ENCODE assay signal across 9 cellular contexts in genomic region chr10:77532068-77532467, GRCh38.
DNase-seq lines count a peak whose midpoint lies in the region; ATAC-seq and TF ChIP-seq lines count a peak whose summit lies in the region.
"Had no signal": no experiment of that assay in that cellular context is flagged by ENCODE, and none has a peak within 500 bp of the region (broad histone marks: within the 10 kb centered on the region; RNA-seq: fewer than 3 reads in every experiment).

No MANE protein-coding gene starts in this region.

- H3K4me3 ChIP-seq in dorsolateral prefrontal cortex (no peak overlapping the region), retinal pigment epithelial cell (ENCODE audit: low read length) (no peak overlapping the region)

- POLR2A ChIA-PET in activated CD4-positive, alpha-beta T cell treated with anti-CD3 and anti-CD28 coated beads, Interleukin-2, amount 10 ng/mL, durations not matched to agents 7 days and 5 days (lab: Charles Lee): no interaction called here

- no peak overlapping the region for H3K4me3 Mint-ChIP-seq in activated CD4-positive, alpha-beta T cell treated with anti-CD3 and anti-CD28 coated beads, Interleukin-2, amount 10 ng/mL, durations not matched to agents 7 days and 5 days

- TF ChIP-seq CTCF in C4-2B (conservative IDR thresholded peaks at IDR 0.05) (no peak), dorsolateral prefrontal cortex (IDR thresholded peaks at IDR 0.05 in 54 of 56, conservative IDR thresholded peaks at IDR 0.05 in 2 of 56; ENCODE audit: low read depth in 1 of 56, partially characterized antibody in 56 of 56) (no peak), retinal pigment epithelial cell (conservative IDR thresholded peaks at IDR 0.05; ENCODE audit: low read depth, low read length) (no peak)

- peak; percentile 64 for DNase-seq in M059J (ENCODE audit: low read depth)
- no peak for DNase-seq in dorsolateral prefrontal cortex
- peak; percentile 48 for DNase-seq in retinal pigment epithelial cell (ENCODE audit: low read depth)
- no peak for DNase-seq in NCI-H748 (lab: John Stamatoyannopoulos, UW; ENCODE audit: unreplicated experiment)
- DNase-seq in activated CD4-positive, alpha-beta T cell treated with anti-CD3 and anti-CD28 coated beads, Interleukin-2, amount 10 ng/mL, durations not matched to agents 7 days and 5 days: no peak
- DNase-seq in NOMO-1 treated with dmso at 0.1 percent for 144 hours (lab: John Stamatoyannopoulos, UW; ENCODE audit: unreplicated experiment): no peak
- DNase-seq: stimulated activated CD4-positive, alpha-beta T cell treated with anti-CD3 and anti-CD28 coated beads, Interleukin-4, amount 100 ng/mL, for 24 hours had no signal

- H3K4me1 Mint-ChIP-seq in activated CD4-positive, alpha-beta T cell treated with anti-CD3 and anti-CD28 coated beads, Interleukin-2, amount 10 ng/mL, durations not matched to agents 7 days and 5 days: no peaks in the 10 kb centered on the region

- H3K27ac Mint-ChIP-seq in activated CD4-positive, alpha-beta T cell treated with anti-CD3 and anti-CD28 coated beads, Interleukin-2, amount 10 ng/mL, durations not matched to agents 7 days and 5 days: no peak overlapping the region

- H3K27me3 Mint-ChIP-seq in activated CD4-positive, alpha-beta T cell treated with anti-CD3 and anti-CD28 coated beads, Interleukin-2, amount 10 ng/mL, durations not matched to agents 7 days and 5 days: peaks cover 4% of the 10 kb centered on the region

- no peaks in the 10 kb centered on the region for H3K27me3 ChIP-seq in dorsolateral prefrontal cortex

- no peaks in the 10 kb centered on the region for H3K36me3 Mint-ChIP-seq in activated CD4-positive, alpha-beta T cell treated with anti-CD3 and anti-CD28 coated beads, Interleukin-2, amount 10 ng/mL, durations not matched to agents 7 days and 5 days (ENCODE audit: low read depth)

- intact Hi-C loops in dorsolateral prefrontal cortex (cut with DNase I): no loop called here

- H3K27ac ChIP-seq in C4-2B: peak overlapping the region; percentile 18
- peak overlapping the region in 43 of 59 donors; percentile 5 to 79 (median 55) for H3K27ac ChIP-seq in dorsolateral prefrontal cortex

- no peak for ATAC-seq in HG03039 (IDR thresholded peaks at IDR 0.05; ENCODE audit: unreplicated experiment)

- CTCF ChIA-PET in activated CD4-positive, alpha-beta T cell treated with anti-CD3 and anti-CD28 coated beads, Interleukin-2, amount 10 ng/mL, durations not matched to agents 7 days and 5 days (lab: Charles Lee): no interaction called here

- H3K9me3 Mint-ChIP-seq in activated CD4-positive, alpha-beta T cell treated with anti-CD3 and anti-CD28 coated beads, Interleukin-2, amount 10 ng/mL, durations not matched to agents 7 days and 5 days: no peaks in the 10 kb centered on the region

Comparison
In these comparisons a context has a peak if more than half of its experiments do, and no peak if none do; other contexts are left out.
1. DNase-seq: peak in M059J (single experiment) and retinal pigment epithelial cell (single experiment); none in dorsolateral prefrontal cortex (0 of 10), NCI-H748 (single experiment), activated CD4-positive, alpha-beta T cell treated with anti-CD3 and anti-CD28 coated beads, Interleukin-2, amount 10 ng/mL, durations not matched to agents 7 days and 5 days (single experiment) and NOMO-1 treated with dmso at 0.1 percent for 144 hours (single experiment).